In genomic region chr15:38458646-38459045, GRCh38 we compare ENCODE assay signal across 29 cellular contexts.
"Had no signal": no experiment of that assay in that cellular context is flagged by ENCODE, and none has a peak within 500 bp of the region (broad histone marks: within the 10 kb centered on the region; RNA-seq: fewer than 3 reads in every experiment).

No MANE protein-coding gene starts in this region.

- H3K9me3 Mint-ChIP-seq: naive B cell; natural killer cell; nephron progenitor cell; neural progenitor cell; stimulated activated naive B cell treated with anti-CD40 and anti-IgM and Interleukin-4, amounts not matched to agents 10 μg/mL and 1 μg/mL and 100 μg/mL, for 72 hours had no signal

- H3K4me2 ChIP-seq: hepatocyte, neural progenitor cell had no signal

- H3K9me3 ChIP-seq: left lung, lower lobe of right lung, neutrophil, right atrium auricular region, stomach, testis, thyroid gland, transverse colon, uterus had no signal

- H3K27me3 Mint-ChIP-seq: naive B cell; stimulated activated naive B cell treated with anti-CD40 and anti-IgM and Interleukin-4, amounts not matched to agents 10 μg/mL and 1 μg/mL and 100 μg/mL, for 72 hours had no signal

- H3K27me3 ChIP-seq: hepatocyte, left lung, neural progenitor cell, neutrophil, right atrium auricular region, stomach, testis, thyroid gland, transverse colon, uterus had no signal

- H3K4me3 Mint-ChIP-seq: natural killer cell; nephron progenitor cell; neural progenitor cell; stimulated activated naive B cell treated with anti-CD40 and anti-IgM and Interleukin-4, amounts not matched to agents 10 μg/mL and 1 μg/mL and 100 μg/mL, for 72 hours had no signal

- H3K27ac ChIP-seq: hepatocyte, left lung, lower lobe of right lung, neural progenitor cell, neutrophil, parathyroid adenoma, right atrium auricular region, skin epidermis, stomach, testis, thyroid gland, transverse colon, uterus had no signal

- H3K4me1 ChIP-seq: parathyroid adenoma, uterus had no signal

- H3K36me3 Mint-ChIP-seq: naive B cell, natural killer cell had no signal

- H3K36me3 ChIP-seq: left lung, lower lobe of right lung, neural progenitor cell, neutrophil, right atrium auricular region, stomach, thyroid gland, transverse colon, uterus had no signal

- FAIRE-seq: keratinocyte had no signal

- ATAC-seq: left colon; left lung; natural killer cell; sciatic nerve; stimulated activated naive B cell treated with anti-CD40 and anti-IgM and Interleukin-4, amounts not matched to agents 10 μg/mL and 1 μg/mL and 100 μg/mL, for 72 hours; stimulated activated naive CD8-positive, alpha-beta T cell treated with anti-CD3 and anti-CD28 coated beads, Interleukin-15, Interleukin-2, amounts not matched to agents 100 U/mL and 50 U/mL, for 24 hours had no signal

- H3K9ac ChIP-seq: neural progenitor cell, parathyroid adenoma had no signal

- DNase-seq: kidney glomerular epithelial cell; left colon; left lung; lower lobe of right lung; mammary epithelial cell; mesenchymal stem cell; naive B cell; natural killer cell; nephron progenitor cell; occipital lobe; stimulated activated CD4-positive, alpha-beta T cell treated with anti-CD3 and anti-CD28 coated beads, Interleukin-12 subunit alpha, Interleukin-12 subunit beta, amount 100 ng/mL, for 4 hours; stimulated activated CD4-positive, alpha-beta T cell treated with anti-CD3 and anti-CD28 coated beads, Interleukin-15, amount 100 ng/mL, for 24 hours; stimulated activated CD4-positive, alpha-beta T cell treated with anti-CD3 and anti-CD28 coated beads, Interleukin-2, amount 100 ng/mL, for 24 hours; stimulated activated CD4-positive, alpha-beta T cell treated with anti-CD3 and anti-CD28 coated beads, Interleukin-4, amount 100 ng/mL, for 1 hour; stimulated activated naive B cell treated with anti-CD40 and anti-IgM and Interleukin-4, amounts not matched to agents 10 μg/mL and 1 μg/mL and 100 μg/mL, for 72 hours; stimulated activated naive CD8-positive, alpha-beta T cell treated with anti-CD3 and anti-CD28 coated beads, Interleukin-15, Interleukin-2, amounts not matched to agents 100 U/mL and 50 U/mL, for 24 hours; stomach; testis; thyroid gland; transverse colon; uterus had no signal

- H3K4me3 ChIP-seq: hepatocyte, left lung, lower lobe of right lung, neural progenitor cell, right atrium auricular region, skin epidermis, stomach, testis, thyroid gland, transverse colon, uterus had no signal

- H2AFZ ChIP-seq: hepatocyte, neural progenitor cell, parathyroid adenoma had no signal

- H3K27ac Mint-ChIP-seq: natural killer cell; nephron progenitor cell; neural progenitor cell; stimulated activated naive B cell treated with anti-CD40 and anti-IgM and Interleukin-4, amounts not matched to agents 10 μg/mL and 1 μg/mL and 100 μg/mL, for 72 hours had no signal
